In genomic region chr11:46247090-46247489, GRCh38 we compare ENCODE assay signal across 13 cellular contexts. TPM values are rescaled to one million over a fixed set of nuclear protein-coding genes. Genes with fewer than 3 reads are reported as not detected.
DNase-seq lines count a peak whose midpoint lies in the region; ATAC-seq and FAIRE-seq lines count a peak whose summit lies in the region.
"Had no signal": no experiment of that assay in that cellular context is flagged by ENCODE, and none has a peak within 500 bp of the region (broad histone marks: within the 10 kb centered on the region; RNA-seq: fewer than 3 reads in every experiment).

No MANE protein-coding gene starts in this region.

- no peak overlapping the region for H3K9ac ChIP-seq in skeletal muscle tissue (ENCODE audit: low read depth in 1 of 3, low read length in 3 of 3)

- FAIRE-seq in RCC 7860 (lab: Jason Lieb, UNC), result peak; percentile 4
- FAIRE-seq: GM12878 had no signal

- H3K27me3 ChIP-seq in skeletal muscle tissue (ENCODE audit: control insufficient read depth in 3 of 3, insufficient read depth in 3 of 3, low read length in 3 of 3), result no peaks in the 10 kb centered on the region

- no peak overlapping the region for H3K4me3 ChIP-seq in skeletal muscle tissue (ENCODE audit: low read length in 3 of 3)
- H3K4me3 ChIP-seq: GM12878, thoracic aorta had no signal

- no peaks in the 10 kb centered on the region for H3K9me3 ChIP-seq in skeletal muscle tissue (ENCODE audit: control insufficient read depth in 3 of 3, low read length in 3 of 3)
- H3K9me3 ChIP-seq: thoracic aorta had no signal

- peaks cover 12 to 22% (median 19%) of the 10 kb centered on the region in 3 donors for H3K4me1 ChIP-seq in skeletal muscle tissue (ENCODE audit: control insufficient read depth in 3 of 3, insufficient read depth in 3 of 3, low read length in 3 of 3)

- no peak for ATAC-seq in HG03565 (IDR thresholded peaks at IDR 0.05; ENCODE audit: unreplicated experiment)

- peak overlapping the region; percentile 84 for H3K27ac ChIP-seq in skeletal muscle tissue (ENCODE audit: low read depth, low read length)
- H3K27ac ChIP-seq: thoracic aorta, WERI-Rb-1 had no signal

- DNase-seq in H4 (ENCODE audit: low spot score), result peak; percentile 61
- DNase-seq in RCC 7860 (ENCODE audit: low spot score), result peak; percentile 63
- peak; percentile 79 for DNase-seq in fibroblast of gingiva (ENCODE audit: low read depth)
- no peak for DNase-seq in occipital lobe (lab: John Stamatoyannopoulos, UW)
- DNase-seq in NCI-H526 (lab: John Stamatoyannopoulos, UW), result no peak
- DNase-seq: activated CD8-positive, alpha-beta memory T cell treated with anti-CD3 and anti-CD28 coated beads for 24 hours; activated gamma-delta T cell treated with Interleukin-2 at 50 U/mL for 16 hours; glutamatergic neuron had no signal

- no peaks in the 10 kb centered on the region for H3K36me3 ChIP-seq in skeletal muscle tissue (ENCODE audit: control insufficient read depth in 3 of 3, insufficient read depth in 3 of 3, low read length in 3 of 3)
- H3K36me3 ChIP-seq: thoracic aorta, WERI-Rb-1 had no signal

RNA-seq across cellular contexts. Expression of gene CREB3L1, which starts 30.4 kb away (rescaled TPM):
- 0.60 and 1.3 TPM in 2 replicates for total RNA-seq in H4 (2014; rRNA removed; shearing (Covaris generic))
- total RNA-seq in skeletal muscle tissue (12.5 TPM), occipital lobe (1.2 TPM)

Comparison
In these comparisons a context has a peak if more than half of its experiments do, and no peak if none do; other contexts are left out.
1. DNase-seq: peak in H4 (single experiment), RCC 7860 (single experiment) and fibroblast of gingiva (single experiment); none in occipital lobe (single experiment) and NCI-H526 (0 of 2).